In the genomic region with DNA sequence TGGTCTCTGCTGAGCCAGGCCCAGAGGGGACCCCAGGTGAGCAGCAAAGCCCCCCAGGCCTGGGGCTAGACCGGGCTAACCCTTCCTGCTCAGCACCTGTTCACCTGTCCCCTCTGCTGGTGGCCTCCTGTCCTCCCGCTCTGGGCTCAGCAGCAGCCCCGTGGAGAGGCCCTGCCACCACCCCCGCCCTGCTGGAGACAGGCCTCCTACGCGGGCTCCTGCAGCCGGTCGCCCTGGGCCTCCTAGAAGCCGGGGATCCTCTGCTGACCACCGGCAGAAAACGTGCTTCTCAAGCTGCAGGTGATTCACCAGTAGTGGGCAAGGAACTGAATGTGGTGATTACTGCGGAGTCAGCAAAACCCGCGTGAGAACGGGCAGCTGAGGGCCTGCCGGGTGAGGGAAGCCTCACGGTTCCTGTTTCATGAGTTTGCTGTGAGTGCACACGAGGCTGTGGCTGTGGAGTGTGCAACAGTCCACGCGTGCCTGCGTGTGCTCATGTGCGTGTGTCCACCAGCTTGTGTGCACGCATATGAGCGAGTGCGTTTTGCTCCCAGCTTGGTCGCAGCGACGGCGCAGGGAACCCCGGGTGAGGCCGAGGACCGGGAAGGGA, we compare ENCODE assay signal across 9 cellular contexts. TPM values are rescaled to one million over a fixed set of nuclear protein-coding genes. Genes with fewer than 3 reads are reported as not detected.
DNase-seq lines count a peak whose midpoint lies in the region; ATAC-seq and TF ChIP-seq lines count a peak whose summit lies in the region.
"Had no signal": no experiment of that assay in that cellular context is flagged by ENCODE, and none has a peak within 500 bp of the region (broad histone marks: within the 10 kb centered on the region; RNA-seq: fewer than 3 reads in every experiment).

No MANE protein-coding gene starts in this region.

- H3K4me1 ChIP-seq in left ventricle myocardium inferior (peaks cover 57% of the 10 kb centered on the region), rectal smooth muscle tissue (ENCODE audit: control insufficient read depth, insufficient read depth, low read length) (peaks cover 17% of the 10 kb centered on the region)

- no peaks in the 10 kb centered on the region for H3K36me3 Mint-ChIP-seq in activated naive CD4-positive, alpha-beta T cell treated with anti-CD3 and anti-CD28 coated beads, Interleukin-2, amount 50 U/mL, for 24 hours

- no peaks in the 10 kb centered on the region for H3K9me3 ChIP-seq in left ventricle myocardium inferior (replicated peaks)

- H3K9me3 Mint-ChIP-seq in activated naive CD4-positive, alpha-beta T cell treated with anti-CD3 and anti-CD28 coated beads, Interleukin-2, amount 50 U/mL, for 24 hours, result no peaks in the 10 kb centered on the region

- no peak overlapping the region for H3K27ac Mint-ChIP-seq in activated naive CD4-positive, alpha-beta T cell treated with anti-CD3 and anti-CD28 coated beads, Interleukin-2, amount 50 U/mL, for 24 hours

- H3K4me3 ChIP-seq in left ventricle myocardium inferior, result peak overlapping the region; percentile 70
- peak overlapping the region; percentile 57 for H3K4me3 ChIP-seq in rectal smooth muscle tissue (ENCODE audit: low read length)

- H3K9ac ChIP-seq in rectal smooth muscle tissue (ENCODE audit: low read length), result no peak overlapping the region

- H3K4me3 Mint-ChIP-seq in activated naive CD4-positive, alpha-beta T cell treated with anti-CD3 and anti-CD28 coated beads, Interleukin-2, amount 50 U/mL, for 24 hours, result peak overlapping the region; percentile 74

- H3K27me3 Mint-ChIP-seq in activated naive CD4-positive, alpha-beta T cell treated with anti-CD3 and anti-CD28 coated beads, Interleukin-2, amount 50 U/mL, for 24 hours, result no peaks in the 10 kb centered on the region

- H3K4me1 Mint-ChIP-seq in activated naive CD4-positive, alpha-beta T cell treated with anti-CD3 and anti-CD28 coated beads, Interleukin-2, amount 50 U/mL, for 24 hours, result peaks cover 25% of the 10 kb centered on the region

- DNase-seq in LoVo (ENCODE audit: low spot score) (peak; percentile 42), left ventricle myocardium inferior (peak; percentile 48), GM19238 (ENCODE audit: insufficient read length, low spot score) (no peak), DMS79 (lab: John Stamatoyannopoulos, UW) (no peak)

- TF ChIP-seq CTCF in C4-2B (conservative IDR thresholded peaks at IDR 0.05) (no peak), left ventricle myocardium inferior (IDR thresholded peaks at IDR 0.05; ENCODE audit: borderline replicate concordance) (no peak)

- H3K36me3 ChIP-seq in left ventricle myocardium inferior (no peaks in the 10 kb centered on the region), rectal smooth muscle tissue (ENCODE audit: control insufficient read depth, insufficient read depth, low read length) (no peaks in the 10 kb centered on the region)

- ATAC-seq in GM21447 (IDR thresholded peaks at IDR 0.05; ENCODE audit: unreplicated experiment), result no peak

- intact Hi-C loops in left ventricle myocardium inferior (cut with micrococcal nuclease), result no loop called here

- H3K27ac ChIP-seq in C4-2B (peak overlapping the region; percentile 98), left ventricle myocardium inferior (replicated peaks) (peak overlapping the region; percentile 83), rectal smooth muscle tissue (ENCODE audit: low read depth, low read length) (no peak overlapping the region)

- H3K27me3 ChIP-seq in left ventricle myocardium inferior (ENCODE audit: low read depth) (peaks cover 57% of the 10 kb centered on the region), rectal smooth muscle tissue (ENCODE audit: control insufficient read depth, insufficient read depth, low read length) (peaks cover 5% of the 10 kb centered on the region)

RNA-seq across cellular contexts. Expression of a gene that starts 0.8 kb away (rescaled TPM):
- 3.9 TPM for total RNA-seq in left ventricle myocardium inferior

RNA-seq across cellular contexts. Expression of a gene that starts 15.4 kb away (rescaled TPM):
- 0.47 TPM for total RNA-seq in left ventricle myocardium inferior
- total RNA-seq: glomerular endothelial cell had no signal

RNA-seq across cellular contexts. Expression of a gene that starts 26.3 kb away (rescaled TPM):
- not detected for total RNA-seq in left ventricle myocardium inferior
- total RNA-seq: glomerular endothelial cell had no signal

RNA-seq across cellular contexts. Expression of a gene that starts 38.8 kb away (rescaled TPM):
- total RNA-seq in left ventricle myocardium inferior, result 1.4 TPM
- total RNA-seq: glomerular endothelial cell had no signal

RNA-seq across cellular contexts. Expression of a gene that starts 59.3 kb away (rescaled TPM):
- total RNA-seq in left ventricle myocardium inferior, result 61.8 TPM

Comparison
In these comparisons a context has a peak if more than half of its experiments do, and no peak if none do; other contexts are left out.
1. DNase-seq: peak in LoVo (single experiment) and left ventricle myocardium inferior (single experiment); none in GM19238 (single experiment) and DMS79 (single experiment).